ENCODE assay signal across 17 cellular contexts in the genomic region with DNA sequence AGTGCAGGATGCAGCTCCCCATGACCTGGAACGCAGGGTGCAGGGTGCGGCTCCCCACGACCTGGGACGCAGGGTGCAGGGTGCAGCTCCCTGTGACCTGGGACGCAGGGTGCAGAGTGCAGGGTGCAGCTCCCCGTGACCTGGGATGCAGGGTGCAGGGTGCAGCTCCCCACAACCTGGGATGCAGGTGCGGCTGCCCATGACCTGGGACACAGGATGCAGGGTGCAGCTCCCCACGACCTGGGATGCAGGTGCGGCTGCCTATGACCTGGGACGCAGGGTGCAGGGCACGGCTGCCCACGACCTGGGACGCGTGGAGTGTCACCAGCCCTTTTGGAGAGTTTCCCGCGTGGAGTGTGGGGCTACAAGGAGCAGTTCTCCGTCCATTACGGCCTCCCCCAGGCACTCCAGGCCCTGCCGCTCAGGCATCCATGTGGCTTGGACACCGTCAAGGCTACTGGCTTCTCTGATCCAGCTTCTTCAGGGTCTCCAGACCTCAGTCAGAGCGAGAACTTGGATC. TPM values are rescaled to one million over a fixed set of nuclear protein-coding genes. Genes with fewer than 3 reads are reported as not detected.
DNase-seq lines count a peak whose midpoint lies in the region; ATAC-seq, FAIRE-seq and TF ChIP-seq lines count a peak whose summit lies in the region.
"Had no signal": no experiment of that assay in that cellular context is flagged by ENCODE, and none has a peak within 500 bp of the region (broad histone marks: within the 10 kb centered on the region; RNA-seq: fewer than 3 reads in every experiment).

No MANE protein-coding gene starts in this region.

- no peaks in the 10 kb centered on the region for H3K27me3 ChIP-seq in H7 (ENCODE audit: control insufficient read depth, insufficient read depth, low read length)
- H3K27me3 ChIP-seq in RWPE2 (ENCODE audit: insufficient read depth, poor library complexity, severe bottlenecking) = no peaks in the 10 kb centered on the region
- no peaks in the 10 kb centered on the region for H3K27me3 ChIP-seq in keratinocyte (ENCODE audit: control insufficient read depth, extremely low read depth, insufficient read depth, low read length)
- H3K27me3 ChIP-seq in subcutaneous abdominal adipose tissue (ENCODE audit: control insufficient read depth in 5 of 5, insufficient read depth in 4 of 5, low read length in 5 of 5) = no peaks in the 10 kb centered on the region
- H3K27me3 ChIP-seq: MG63 had no signal

- H3K4me3 Mint-ChIP-seq in activated naive CD4-positive, alpha-beta T cell treated with anti-CD3 and anti-CD28 coated beads for 36 hours = no peak overlapping the region
- H3K4me3 Mint-ChIP-seq in endothelial cell (ENCODE audit: unreplicated experiment) = no peak overlapping the region
- H3K4me3 Mint-ChIP-seq: CD4-positive, CD25-positive, alpha-beta regulatory T cell had no signal

- DNase-seq in H7 = peak; percentile 31
- no peak for DNase-seq in RWPE2 (ENCODE audit: low spot score)
- no peak for DNase-seq in keratinocyte (ENCODE audit: low read depth, low spot score)
- DNase-seq in activated naive CD4-positive, alpha-beta T cell treated with anti-CD3 and anti-CD28 coated beads for 36 hours = no peak
- no peak for DNase-seq in endothelial cell (ENCODE audit: low spot score)
- DNase-seq: ACHN; AML-193; Calu3; CD4-positive, CD25-positive, alpha-beta regulatory T cell; Karpas-422; NCI-H1092; NCI-H2227 treated with DMSO at 0.1 percent for 48 hours; PC-9 had no signal

- peaks cover 41% of the 10 kb centered on the region for H3K79me2 ChIP-seq in keratinocyte (ENCODE audit: control insufficient read depth, insufficient read depth, low read length)

- no peaks in the 10 kb centered on the region for H3K9me3 ChIP-seq in RWPE2 (ENCODE audit: severe bottlenecking)
- H3K9me3 ChIP-seq in keratinocyte (ENCODE audit: control insufficient read depth, low read depth, low read length) = no peaks in the 10 kb centered on the region
- no peaks in the 10 kb centered on the region for H3K9me3 ChIP-seq in subcutaneous abdominal adipose tissue (ENCODE audit: control insufficient read depth in 5 of 5, low read length in 5 of 5)
- H3K9me3 ChIP-seq: MG63 had no signal

- H3K27ac ChIP-seq in RWPE2 (ENCODE audit: poor library complexity, severe bottlenecking) = peak overlapping the region; percentile 43
- H3K27ac ChIP-seq in keratinocyte (ENCODE audit: control insufficient read depth, insufficient read depth, low read length) = no peak overlapping the region
- peak overlapping the region; percentile 37 for H3K27ac ChIP-seq in subcutaneous abdominal adipose tissue (ENCODE audit: low read depth, low read length)
- H3K27ac ChIP-seq: PC-9 had no signal

- peaks cover 11% of the 10 kb centered on the region for H3K27me3 Mint-ChIP-seq in activated naive CD4-positive, alpha-beta T cell treated with anti-CD3 and anti-CD28 coated beads for 36 hours (ENCODE audit: low read depth)
- H3K27me3 Mint-ChIP-seq in endothelial cell (ENCODE audit: unreplicated experiment) = peaks cover 9% of the 10 kb centered on the region
- H3K27me3 Mint-ChIP-seq: CD4-positive, CD25-positive, alpha-beta regulatory T cell had no signal

- ATAC-seq in RWPE2 (ENCODE audit: low read depth) (no peak), GM21447 (IDR thresholded peaks at IDR 0.05; ENCODE audit: unreplicated experiment) (no peak)
- ATAC-seq: Right ventricle myocardium inferior had no signal

- TF ChIP-seq CTCF in RWPE2 (IDR thresholded peaks at IDR 0.05; ENCODE audit: poor library complexity, severe bottlenecking) (no peak), keratinocyte (optimal IDR thresholded peaks at IDR 0.05 in 1 of 3, IDR thresholded peaks at IDR 0.05 in 1 of 3, conservative IDR thresholded peaks at IDR 0.05 in 1 of 3; ENCODE audit: extremely low read depth in 1 of 3, insufficient read depth in 2 of 3, low read length in 3 of 3) (no peak), endothelial cell (IDR thresholded peaks at IDR 0.05; ENCODE audit: unreplicated experiment) (no peak)

- peaks cover 2% of the 10 kb centered on the region for H4K20me1 ChIP-seq in keratinocyte (ENCODE audit: control insufficient read depth, extremely low read depth, insufficient read depth, low read length)

- FAIRE-seq in keratinocyte (lab: Jason Lieb, UNC) = no peak

- H3K9me3 Mint-ChIP-seq in activated naive CD4-positive, alpha-beta T cell treated with anti-CD3 and anti-CD28 coated beads for 36 hours = no peaks in the 10 kb centered on the region
- H3K9me3 Mint-ChIP-seq in endothelial cell (ENCODE audit: unreplicated experiment) = no peaks in the 10 kb centered on the region

- H3K4me2 ChIP-seq in keratinocyte (ENCODE audit: control insufficient read depth, extremely low read depth, insufficient read depth, low read depth, low read length) = peak overlapping the region; percentile 12
- H3K4me2 ChIP-seq: PC-9 had no signal

- no peaks in the 10 kb centered on the region for H3K36me3 Mint-ChIP-seq in activated naive CD4-positive, alpha-beta T cell treated with anti-CD3 and anti-CD28 coated beads for 36 hours (ENCODE audit: low read depth)
- peaks cover 6% of the 10 kb centered on the region for H3K36me3 Mint-ChIP-seq in endothelial cell (ENCODE audit: low read depth, unreplicated experiment)
- H3K36me3 Mint-ChIP-seq: CD4-positive, CD25-positive, alpha-beta regulatory T cell had no signal

- H3K4me1 Mint-ChIP-seq in activated naive CD4-positive, alpha-beta T cell treated with anti-CD3 and anti-CD28 coated beads for 36 hours (ENCODE audit: low read depth) = peaks cover 4% of the 10 kb centered on the region
- peaks cover 41% of the 10 kb centered on the region for H3K4me1 Mint-ChIP-seq in endothelial cell (ENCODE audit: unreplicated experiment)

- H3K9me1 ChIP-seq in keratinocyte (ENCODE audit: control insufficient read depth, extremely low read depth, insufficient read depth, low read length) = no peaks in the 10 kb centered on the region

- intact Hi-C loops in activated naive CD4-positive, alpha-beta T cell treated with anti-CD3 and anti-CD28 coated beads for 36 hours (cut with micrococcal nuclease) = no loop called here

- CTCF ChIA-PET in activated naive CD4-positive, alpha-beta T cell treated with anti-CD3 and anti-CD28 coated beads for 36 hours (lab: Charles Lee) = no interaction called here

- no peak overlapping the region for H2AFZ ChIP-seq in keratinocyte (ENCODE audit: control insufficient read depth, low read length)
- H2AFZ ChIP-seq: PC-9 had no signal

- no peak overlapping the region for H3K27ac Mint-ChIP-seq in activated naive CD4-positive, alpha-beta T cell treated with anti-CD3 and anti-CD28 coated beads for 36 hours
- H3K27ac Mint-ChIP-seq in endothelial cell (ENCODE audit: unreplicated experiment) = no peak overlapping the region
- H3K27ac Mint-ChIP-seq: CD4-positive, CD25-positive, alpha-beta regulatory T cell had no signal

- H3K36me3 ChIP-seq in H7 (replicated peaks; ENCODE audit: control insufficient read depth, insufficient read depth, low read length) = no peaks in the 10 kb centered on the region
- peaks cover 6% of the 10 kb centered on the region; the same call in 1 of the 2 replicates for H3K36me3 ChIP-seq in RWPE2 (ENCODE audit: low read depth)
- peaks cover 0 to 2% of the 10 kb centered on the region in 2 experiments for H3K36me3 ChIP-seq in keratinocyte (ENCODE audit: control insufficient read depth in 2 of 2, extremely low read depth in 1 of 2, insufficient read depth in 2 of 2, low read length in 2 of 2)
- peaks cover 0 to 5% (median 0%) of the 10 kb centered on the region in 5 donors for H3K36me3 ChIP-seq in subcutaneous abdominal adipose tissue (ENCODE audit: control insufficient read depth in 5 of 5, insufficient read depth in 5 of 5, low read length in 5 of 5)

- dilution Hi-C loops in keratinocyte (cut with MboI; ENCODE audit: extremely low pct_ligation_motif_present, low sequenced_read_pairs) = no loop called here

- peak overlapping the region; percentile 37 for H3K9ac ChIP-seq in keratinocyte (ENCODE audit: control insufficient read depth, extremely low read depth, insufficient read depth, low read length)
- H3K9ac ChIP-seq in subcutaneous abdominal adipose tissue (ENCODE audit: low read length in 5 of 5) = peak overlapping the region in 1 of 5 donors; percentile 47

- H3K4me1 ChIP-seq in RWPE2 (ENCODE audit: insufficient read depth, poor library complexity, severe bottlenecking) = peaks cover 38% of the 10 kb centered on the region
- H3K4me1 ChIP-seq in keratinocyte (ENCODE audit: control insufficient read depth, extremely low read depth, insufficient read depth, low read length) = peaks cover 36% of the 10 kb centered on the region
- peaks cover 14 to 67% (median 52%) of the 10 kb centered on the region in 5 donors for H3K4me1 ChIP-seq in subcutaneous abdominal adipose tissue (ENCODE audit: control insufficient read depth in 5 of 5, insufficient read depth in 5 of 5, low read length in 5 of 5)

- H3K4me3 ChIP-seq in H7 (ENCODE audit: insufficient read depth, low read depth, low read length) (no peak overlapping the region), RWPE2 (ENCODE audit: severe bottlenecking) (no peak overlapping the region), keratinocyte (ENCODE audit: control insufficient read depth in 2 of 3, extremely low read depth in 1 of 3, insufficient read depth in 2 of 3, low read depth in 1 of 3, low read length in 3 of 3) (no peak overlapping the region), subcutaneous abdominal adipose tissue (ENCODE audit: low read depth in 1 of 5, low read length in 5 of 5) (no peak overlapping the region)
- H3K4me3 ChIP-seq: MG63, PC-9 had no signal

RNA-seq across cellular contexts. Expression of a gene that starts 38.7 kb away (rescaled TPM):
- total RNA-seq in H7 (2014; rRNA removed; shearing (Covaris generic)) = 102 and 124 TPM in 2 replicates
- polyA plus RNA-seq in keratinocyte = 28.3 to 87.9 TPM (median 36.7 TPM) in 3 replicates
- polyA plus RNA-seq in keratinocyte (2011; ENCODE audit: low read depth) = 14.0 TPM
- polyA plus RNA-seq in keratinocyte (2011; cell fraction: cytosol; rRNA removed) = 27.1 and 32.4 TPM in 2 replicates
- 126 and 141 TPM in 2 replicates for polyA plus RNA-seq in keratinocyte (2011; cell fraction: nucleus; rRNA removed)
- 7.5 and 94.4 TPM in 2 replicates for polyA plus RNA-seq in keratinocyte (2012; ENCODE audit: low replicate concordance)
- polyA minus RNA-seq in keratinocyte = 45.0 to 180 TPM (median 60.7 TPM) in 3 replicates
- 67.7 TPM for polyA minus RNA-seq in keratinocyte (2011; cell fraction: cytosol; rRNA and poly(A)+ RNA removed)
- polyA minus RNA-seq in keratinocyte (2011; cell fraction: nucleus; rRNA and poly(A)+ RNA removed) = 173 and 221 TPM in 2 replicates
- under 1 TPM in 1 of 2 experiments, not detected in 1; 0.05 TPM for total RNA-seq in activated naive CD4-positive, alpha-beta T cell treated with anti-CD3 and anti-CD28 coated beads for 36 hours
- 521 TPM for total RNA-seq in endothelial cell (ENCODE audit: unreplicated experiment)
- total RNA-seq: Calu3 had no signal
- polyA plus RNA-seq: CD4-positive, CD25-positive, alpha-beta regulatory T cell had no signal

Comparison
In these comparisons a context has a peak if more than half of its experiments do, and no peak if none do; other contexts are left out.
1. RNA of a gene that starts 38.7 kb away (total RNA-seq): 521 TPM in endothelial cell (single experiment) and 102 to 124 TPM in H7; 0.05 TPM in activated naive CD4-positive, alpha-beta T cell treated with anti-CD3 and anti-CD28 coated beads for 36 hours; every median in the first group is over 10 times any median in the second.